In the genomic region with DNA sequence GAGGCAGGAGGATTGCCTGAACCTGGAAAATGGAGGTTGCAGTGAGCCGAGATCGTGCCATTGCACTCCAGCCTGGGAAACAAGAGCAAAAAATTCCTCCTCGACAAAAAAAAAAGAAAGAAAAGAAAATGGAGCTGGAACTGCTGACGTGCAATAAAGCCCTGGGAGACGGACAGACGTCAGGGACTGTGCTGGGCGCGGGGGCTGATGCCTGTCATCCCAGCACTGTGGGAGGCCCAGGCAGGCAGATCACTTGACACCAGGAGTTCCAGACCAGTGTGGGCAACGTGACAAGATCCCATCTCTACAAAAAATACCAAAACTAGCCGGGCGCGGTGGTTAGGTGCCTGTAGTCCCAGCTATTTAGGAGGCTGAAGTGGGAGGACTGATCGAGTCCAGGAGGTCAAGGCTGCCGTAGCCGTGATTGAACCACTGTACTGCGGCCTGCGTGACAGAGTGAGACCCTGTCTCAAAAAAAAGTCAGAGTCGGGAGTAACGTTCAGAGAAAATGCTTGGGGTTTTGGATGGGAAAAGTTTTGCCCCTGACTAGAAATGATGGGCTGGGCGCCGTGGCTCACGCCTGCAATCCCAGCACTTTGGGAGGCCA, we compare ENCODE assay signal across 21 cellular contexts. TPM values are rescaled to one million over a fixed set of nuclear protein-coding genes. Genes with fewer than 3 reads are reported as not detected.
DNase-seq lines count a peak whose midpoint lies in the region; ATAC-seq and TF ChIP-seq lines count a peak whose summit lies in the region.
"Had no signal": no experiment of that assay in that cellular context is flagged by ENCODE, and none has a peak within 500 bp of the region (broad histone marks: within the 10 kb centered on the region; RNA-seq: fewer than 3 reads in every experiment).

No MANE protein-coding gene starts in this region.

- H3K36me3 ChIP-seq in spleen: no peaks in the 10 kb centered on the region
- H3K36me3 ChIP-seq: cardiac muscle cell, tibial artery had no signal

- no peak overlapping the region for H3K4me3 ChIP-seq in spleen
- H3K4me3 ChIP-seq: cardiac muscle cell, SK-N-MC, tibial artery had no signal

- H3K4me1 ChIP-seq in spleen: peaks cover 0 to 32% (median 11%) of the 10 kb centered on the region in 6 donors

- POLR2A ChIA-PET in WTC11 (lab: Charles Lee): interaction anchor here (1.2 to 1.5 kb wide), 2 partner anchors 18 to 23 kb away, joined by 3 to 5 read pairs; no protein-coding TSS in a partner anchor

- H3K9me3 Mint-ChIP-seq in WTC11 (no peaks in the 10 kb centered on the region), glutamatergic neuron (ENCODE audit: unreplicated experiment) (peaks cover 12% of the 10 kb centered on the region)
- H3K9me3 Mint-ChIP-seq: activated CD4-positive, alpha-beta memory T cell treated with anti-CD3 and anti-CD28 coated beads for 36 hours; CD8-positive, alpha-beta T cell had no signal

- intact Hi-C loops in spleen (cut with DNase I; ENCODE audit: low total_unique reads): no loop called here

- ATAC-seq in WTC11 (no peak), GM19324 (IDR thresholded peaks at IDR 0.05; ENCODE audit: low FRiP score, unreplicated experiment) (no peak)
- ATAC-seq: CD8-positive, alpha-beta T cell had no signal

- H3K27me3 ChIP-seq in spleen (replicated peaks in 1 of 7): peaks cover 0 to 93% (median 30%) of the 10 kb centered on the region in 7 donors
- H3K27me3 ChIP-seq: cardiac muscle cell had no signal

- H3K36me3 Mint-ChIP-seq in WTC11: no peaks in the 10 kb centered on the region
- H3K36me3 Mint-ChIP-seq in glutamatergic neuron (ENCODE audit: unreplicated experiment): no peaks in the 10 kb centered on the region
- H3K36me3 Mint-ChIP-seq: activated CD4-positive, alpha-beta memory T cell treated with anti-CD3 and anti-CD28 coated beads for 36 hours; CD8-positive, alpha-beta T cell; naive B cell had no signal

- H3K9me3 ChIP-seq in spleen: no peaks in the 10 kb centered on the region
- H3K9me3 ChIP-seq: tibial artery had no signal

- H3K27me3 Mint-ChIP-seq in WTC11 (ENCODE audit: low read depth) (no peaks in the 10 kb centered on the region), glutamatergic neuron (ENCODE audit: unreplicated experiment) (peaks cover 6% of the 10 kb centered on the region)

- CTCF ChIA-PET in WTC11 (lab: Charles Lee): interaction anchor here (0.7 kb wide), 1 partner anchor 79 kb away, joined by 3 read pairs; no protein-coding TSS in a partner anchor

- H3K27ac ChIP-seq in spleen: no peak overlapping the region
- H3K27ac ChIP-seq: cardiac muscle cell, HL-60, SK-N-MC, tibial artery had no signal

- WGBS in spleen, 5 donors: 85 to 92% (median 88%) methylated on average over 22 of the region's 22 CpGs

- H3K4me3 Mint-ChIP-seq in WTC11 (peak overlapping the region; percentile 6; the same call in 1 of the 2 replicates), glutamatergic neuron (ENCODE audit: unreplicated experiment) (peak overlapping the region; percentile 52)
- H3K4me3 Mint-ChIP-seq: activated CD4-positive, alpha-beta memory T cell treated with anti-CD3 and anti-CD28 coated beads for 36 hours; CD8-positive, alpha-beta T cell had no signal

- H3K27ac Mint-ChIP-seq in WTC11 (no peak overlapping the region), glutamatergic neuron (ENCODE audit: unreplicated experiment) (peak overlapping the region; percentile 77)
- H3K27ac Mint-ChIP-seq: activated CD4-positive, alpha-beta memory T cell treated with anti-CD3 and anti-CD28 coated beads for 36 hours; CD8-positive, alpha-beta T cell; naive B cell had no signal

- TF ChIP-seq CTCF in WTC11 (IDR thresholded peaks at IDR 0.05): no peak
- TF ChIP-seq CTCF in glutamatergic neuron (IDR thresholded peaks at IDR 0.05; ENCODE audit: partially characterized antibody, unreplicated experiment): no peak
- TF ChIP-seq CTCF in spleen (IDR thresholded peaks at IDR 0.05 in 8 of 11, conservative IDR thresholded peaks at IDR 0.05 in 3 of 11): no peak

- DNase-seq in WTC11 (ENCODE audit: low spot score): no peak
- DNase-seq in glutamatergic neuron: no peak
- peak; percentile 41 for DNase-seq in spleen
- DNase-seq in NCI-H774 (lab: John Stamatoyannopoulos, UW): no peak
- DNase-seq: activated CD4-positive, alpha-beta memory T cell treated with anti-CD3 and anti-CD28 coated beads for 36 hours; activated gamma-delta T cell; activated T-cell treated with anti-CD3 and anti-CD28 coated beads for 4 hours; CD8-positive, alpha-beta T cell; DMS153; naive B cell; NCI-H2107; NK-92 treated with Interleukin-12 subunit alpha and Interleukin-12 subunit beta, amount 100 ng/mL, for 24 hours; stimulated activated naive CD4-positive, alpha-beta T cell; tibial artery had no signal

- H3K4me1 Mint-ChIP-seq in WTC11 (peaks cover 33% of the 10 kb centered on the region), glutamatergic neuron (ENCODE audit: low read depth, unreplicated experiment) (peaks cover 10% of the 10 kb centered on the region)

- TF ChIP-seq POLR2A in spleen (IDR thresholded peaks at IDR 0.05): no peak

TF ChIP-seq in WTC11, 78 proteins besides CTCF, POLR2A, EP300 and RAD21 (continues in another document):
- TF ChIP-seq TP53 (CRISPR knock-in tag; IDR thresholded peaks at IDR 0.05): no peak
- no peak for TF ChIP-seq ETV6 (CRISPR knock-in tag; IDR thresholded peaks at IDR 0.05)
- TF ChIP-seq, protein P1, sequence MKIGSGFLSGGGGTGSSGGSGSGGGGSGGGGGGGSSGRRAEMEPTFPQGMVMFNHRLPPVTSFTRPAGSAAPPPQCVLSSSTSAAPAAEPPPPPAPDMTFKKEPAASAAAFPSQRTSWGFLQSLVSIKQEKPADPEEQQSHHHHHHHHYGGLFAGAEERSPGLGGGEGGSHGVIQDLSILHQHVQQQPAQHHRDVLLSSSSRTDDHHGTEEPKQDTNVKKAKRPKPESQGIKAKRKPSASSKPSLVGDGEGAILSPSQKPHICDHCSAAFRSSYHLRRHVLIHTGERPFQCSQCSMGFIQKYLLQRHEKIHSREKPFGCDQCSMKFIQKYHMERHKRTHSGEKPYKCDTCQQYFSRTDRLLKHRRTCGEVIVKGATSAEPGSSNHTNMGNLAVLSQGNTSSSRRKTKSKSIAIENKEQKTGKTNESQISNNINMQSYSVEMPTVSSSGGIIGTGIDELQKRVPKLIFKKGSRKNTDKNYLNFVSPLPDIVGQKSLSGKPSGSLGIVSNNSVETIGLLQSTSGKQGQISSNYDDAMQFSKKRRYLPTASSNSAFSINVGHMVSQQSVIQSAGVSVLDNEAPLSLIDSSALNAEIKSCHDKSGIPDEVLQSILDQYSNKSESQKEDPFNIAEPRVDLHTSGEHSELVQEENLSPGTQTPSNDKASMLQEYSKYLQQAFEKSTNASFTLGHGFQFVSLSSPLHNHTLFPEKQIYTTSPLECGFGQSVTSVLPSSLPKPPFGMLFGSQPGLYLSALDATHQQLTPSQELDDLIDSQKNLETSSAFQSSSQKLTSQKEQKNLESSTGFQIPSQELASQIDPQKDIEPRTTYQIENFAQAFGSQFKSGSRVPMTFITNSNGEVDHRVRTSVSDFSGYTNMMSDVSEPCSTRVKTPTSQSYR (CRISPR knock-in tag; IDR thresholded peaks at IDR 0.05): no peak
- no peak for TF ChIP-seq CREB1 (CRISPR knock-in tag; IDR thresholded peaks at IDR 0.05)
- no peak for TF ChIP-seq ATF1 (CRISPR knock-in tag; IDR thresholded peaks at IDR 0.05)
- no peak for TF ChIP-seq OVOL2 (CRISPR knock-in tag; IDR thresholded peaks at IDR 0.05; ENCODE audit: borderline replicate concordance)
- no peak for TF ChIP-seq TEAD1 (CRISPR knock-in tag; IDR thresholded peaks at IDR 0.05)
- TF ChIP-seq, protein P2, sequence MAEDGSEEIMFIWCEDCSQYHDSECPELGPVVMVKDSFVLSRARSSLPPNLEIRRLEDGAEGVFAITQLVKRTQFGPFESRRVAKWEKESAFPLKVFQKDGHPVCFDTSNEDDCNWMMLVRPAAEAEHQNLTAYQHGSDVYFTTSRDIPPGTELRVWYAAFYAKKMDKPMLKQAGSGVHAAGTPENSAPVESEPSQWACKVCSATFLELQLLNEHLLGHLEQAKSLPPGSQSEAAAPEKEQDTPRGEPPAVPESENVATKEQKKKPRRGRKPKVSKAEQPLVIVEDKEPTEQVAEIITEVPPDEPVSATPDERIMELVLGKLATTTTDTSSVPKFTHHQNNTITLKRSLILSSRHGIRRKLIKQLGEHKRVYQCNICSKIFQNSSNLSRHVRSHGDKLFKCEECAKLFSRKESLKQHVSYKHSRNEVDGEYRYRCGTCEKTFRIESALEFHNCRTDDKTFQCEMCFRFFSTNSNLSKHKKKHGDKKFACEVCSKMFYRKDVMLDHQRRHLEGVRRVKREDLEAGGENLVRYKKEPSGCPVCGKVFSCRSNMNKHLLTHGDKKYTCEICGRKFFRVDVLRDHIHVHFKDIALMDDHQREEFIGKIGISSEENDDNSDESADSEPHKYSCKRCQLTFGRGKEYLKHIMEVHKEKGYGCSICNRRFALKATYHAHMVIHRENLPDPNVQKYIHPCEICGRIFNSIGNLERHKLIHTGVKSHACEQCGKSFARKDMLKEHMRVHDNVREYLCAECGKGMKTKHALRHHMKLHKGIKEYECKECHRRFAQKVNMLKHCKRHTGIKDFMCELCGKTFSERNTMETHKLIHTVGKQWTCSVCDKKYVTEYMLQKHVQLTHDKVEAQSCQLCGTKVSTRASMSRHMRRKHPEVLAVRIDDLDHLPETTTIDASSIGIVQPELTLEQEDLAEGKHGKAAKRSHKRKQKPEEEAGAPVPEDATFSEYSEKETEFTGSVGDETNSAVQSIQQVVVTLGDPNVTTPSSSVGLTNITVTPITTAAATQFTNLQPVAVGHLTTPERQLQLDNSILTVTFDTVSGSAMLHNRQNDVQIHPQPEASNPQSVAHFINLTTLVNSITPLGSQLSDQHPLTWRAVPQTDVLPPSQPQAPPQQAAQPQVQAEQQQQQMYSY (CRISPR knock-in tag; IDR thresholded peaks at IDR 0.05): no peak

RNA-seq across cellular contexts. Expression of gene ANKRD65, which starts 3.6 kb away (rescaled TPM):
- total RNA-seq in WTC11 (2021): 1.6 to 2.8 TPM (median 1.9 TPM) in 3 replicates
- 38.4 TPM for total RNA-seq in glutamatergic neuron (ENCODE audit: unreplicated experiment)
- 1 to 10 TPM in 5 of 7 donors, under 1 TPM in 2; 0.43 to 2.7 (median 1.2) TPM for total RNA-seq in spleen
- polyA plus RNA-seq in spleen: 1 to 10 TPM; 2.3 to 4.3 (median 3.0) TPM
- total RNA-seq: activated CD4-positive, alpha-beta memory T cell treated with anti-CD3 and anti-CD28 coated beads for 36 hours; CD8-positive, alpha-beta T cell had no signal

RNA-seq across cellular contexts. Expression of gene VWA1, which starts 10.8 kb away (rescaled TPM):
- total RNA-seq in WTC11 (2021) (28.3 to 35.5 TPM (median 28.3 TPM) in 3 replicates), glutamatergic neuron (ENCODE audit: unreplicated experiment) (56.9 TPM), spleen (10 to 100 TPM in 6 of 7 donors, 1 to 10 TPM in 1; 3.9 to 18.0 (median 13.1) TPM)
- 10 to 100 TPM in 2 of 3 donors, 1 to 10 TPM in 1; 4.1 to 12.7 (median 11.0) TPM for polyA plus RNA-seq in spleen
- total RNA-seq: CD8-positive, alpha-beta T cell had no signal

RNA-seq across cellular contexts. Expression of gene MRPL20, which starts 17.6 kb away (rescaled TPM):
- total RNA-seq in WTC11 (2021) (126 to 156 TPM (median 134 TPM) in 3 replicates), glutamatergic neuron (ENCODE audit: unreplicated experiment) (98.6 TPM), spleen (100 to 1,000 TPM in 3 of 7 donors, 10 to 100 TPM in 4; 67.4 to 144 (median 91.3) TPM)
- polyA plus RNA-seq in spleen: 100 to 1,000 TPM; 101 to 168 (median 122) TPM

RNA-seq across cellular contexts. Expression of gene ATAD3C, which starts 24.8 kb away (rescaled TPM):
- 0.60 to 0.94 TPM (median 0.61 TPM) in 3 replicates for total RNA-seq in WTC11 (2021)
- total RNA-seq in glutamatergic neuron (ENCODE audit: unreplicated experiment): 10.2 TPM
- 1 to 10 TPM in 2 of 7 donors, under 1 TPM in 3, not detected in 2; 0.25 to 3.9 (median 0.57) TPM for total RNA-seq in spleen
- under 1 TPM; 0.55 to 0.85 (median 0.83) TPM for polyA plus RNA-seq in spleen
- total RNA-seq: frontal cortex, M059J, skeletal muscle tissue had no signal

RNA-seq across cellular contexts. Expression of gene CCNL2, which starts 25.6 kb away (rescaled TPM):
- total RNA-seq in WTC11 (2021) (117 to 142 TPM (median 117 TPM) in 3 replicates), glutamatergic neuron (ENCODE audit: unreplicated experiment) (394 TPM), spleen (100 to 1,000 TPM; 167 to 299 (median 208) TPM)
- 100 to 1,000 TPM; 111 to 230 (median 199) TPM for polyA plus RNA-seq in spleen

Comparison
In these comparisons a context has a peak if more than half of its experiments do, and no peak if none do; other contexts are left out.
1. RNA of gene ANKRD65, which starts 3.6 kb away (total RNA-seq): 38.4 TPM in glutamatergic neuron (single experiment); 1.6 to 2.8 TPM in WTC11 and 0.43 to 2.7 TPM in spleen; every median in the first group is over 10 times any median in the second.